8 cellular contexts compared by ENCODE assay signal in genomic region chr5:133610489-133611356, GRCh38. TPM values are rescaled to one million over a fixed set of nuclear protein-coding genes. Genes with fewer than 3 reads are reported as not detected.
DNase-seq lines count a peak whose midpoint lies in the region; ATAC-seq and TF ChIP-seq lines count a peak whose summit lies in the region.

No MANE protein-coding gene starts in this region.

- H3K27ac ChIP-seq in BLaER1 treated with 17β-estradiol and CSF1 and Interleukin-3, amounts not matched to agents 10 nM and 100 nM, result no peak overlapping the region
- H3K27ac ChIP-seq in GM23338 (ENCODE audit: low read depth) (no peak overlapping the region), Panc1 (ENCODE audit: low read length) (no peak overlapping the region)

- CTCF ChIA-PET in Panc1 (lab: Charles Lee), result interaction anchor here (0.6 kb wide), 1 partner anchor 187 kb away, joined by 3 read pairs; no protein-coding TSS in a partner anchor

- peaks cover 15 to 23% (median 19%) of the 10 kb centered on the region in 10 experiments for H3K4me1 ChIP-seq in BLaER1 treated with 17β-estradiol and CSF1 and Interleukin-3, amounts not matched to agents 10 nM and 100 nM
- H3K4me1 ChIP-seq in GM23338 (ENCODE audit: insufficient read depth) (peaks cover 6% of the 10 kb centered on the region; the same call in 1 of the 2 replicates), Panc1 (ENCODE audit: control insufficient read depth, insufficient read depth, low read length) (peaks cover 8% of the 10 kb centered on the region)

- no TSS peak for BruUV-seq in Panc1 (replicated peaks; lab: Mats Ljungman, UMichigan)

- H3K27ac Mint-ChIP-seq in GM23338, result no peak overlapping the region

- H3F3A ChIP-seq in GM23338 (replicated peaks; ENCODE audit: low read depth), result no peaks in the 10 kb centered on the region

- H3K4me3 Mint-ChIP-seq in GM23338, result peak overlapping the region; percentile 74

- H3K9me3 Mint-ChIP-seq in GM23338, result no peaks in the 10 kb centered on the region; the same call in 2 of the 3 replicates

- peaks cover 49% of the 10 kb centered on the region for H3K27me3 Mint-ChIP-seq in GM23338 (ENCODE audit: insufficient read depth, low read depth, poor library complexity)

- peak overlapping the region; percentile 95 for H2AFZ ChIP-seq in GM23338

- POLR2A ChIA-PET in Panc1 (lab: Charles Lee), result interaction anchor here (0.5 kb wide), 1 partner anchor 193 kb away, joined by 4 read pairs; no protein-coding TSS in a partner anchor

- H3K4me2 ChIP-seq in BLaER1 treated with 17β-estradiol and CSF1 and Interleukin-3, amounts not matched to agents 10 nM and 100 nM, result peak overlapping the region; percentile 79 to 99 (median 95)
- H3K4me2 ChIP-seq in GM23338, result peak overlapping the region; percentile 89

- no peaks in the 10 kb centered on the region for H3K9me3 ChIP-seq in BLaER1 treated with 17β-estradiol and CSF1 and Interleukin-3, amounts not matched to agents 10 nM and 100 nM (replicated peaks in 1 of 11)
- H3K9me3 ChIP-seq in Panc1 (ENCODE audit: control insufficient read depth, insufficient read depth, low read depth, low read length), result no peaks in the 10 kb centered on the region

- H3K4me1 Mint-ChIP-seq in GM23338, result peaks cover 15% of the 10 kb centered on the region

- ATAC-seq in GM23338 (peak; percentile 85), Panc1 (peak; percentile 94), GM18858 (IDR thresholded peaks at IDR 0.05; ENCODE audit: unreplicated experiment) (no peak), GM18870 (IDR thresholded peaks at IDR 0.05; ENCODE audit: unreplicated experiment) (no peak)

- TF ChIP-seq CTCF in GM23338 (conservative IDR thresholded peaks at IDR 0.05; ENCODE audit: low read depth in 2 of 2) (peak; percentile 41 to 64), Panc1 (IDR thresholded peaks at IDR 0.05) (peak; percentile 85), cardiac fibroblast (IDR thresholded peaks at IDR 0.05; ENCODE audit: low read depth, low read length) (peak; percentile 46)

- H3K36me3 ChIP-seq in BLaER1 treated with 17β-estradiol and CSF1 and Interleukin-3, amounts not matched to agents 10 nM and 100 nM, result no peaks in the 10 kb centered on the region
- H3K36me3 ChIP-seq in GM23338 (ENCODE audit: insufficient read depth), result no peaks in the 10 kb centered on the region
- H3K36me3 ChIP-seq in Panc1 (ENCODE audit: control insufficient read depth, insufficient read depth, low read length), result no peaks in the 10 kb centered on the region

- H3K36me3 Mint-ChIP-seq in GM23338 (ENCODE audit: low read depth), result no peaks in the 10 kb centered on the region; the same call in 2 of the 3 replicates

- peak overlapping the region in 1 of 11 experiments; percentile 30; a peak in 1 of 22 replicates for H3K9ac ChIP-seq in BLaER1 treated with 17β-estradiol and CSF1 and Interleukin-3, amounts not matched to agents 10 nM and 100 nM

- H3K9me2 ChIP-seq in GM23338 (ENCODE audit: insufficient read depth), result no peaks in the 10 kb centered on the region

- intact Hi-C loops in Panc1 (cut with micrococcal nuclease; ENCODE audit: unreplicated experiment), result loop anchor here (5.0 kb wide), 2 partner anchors 188 to 498 kb away; no protein-coding TSS in a partner anchor

- DNase-seq in GM23338 (ENCODE audit: low spot score) (peak; percentile 91), Panc1 (ENCODE audit: low read depth, low spot score) (no peak), cardiac fibroblast (ENCODE audit: low read depth in 2 of 2) (peak; percentile 28 to 33), iris pigment epithelial cell (ENCODE audit: low read depth) (peak; percentile 38)
- DNase-seq in stimulated activated CD4-positive, alpha-beta T cell treated with anti-CD3 and anti-CD28 coated beads, Interleukin-15, amount 100 ng/mL, for 24 hours, result peak; percentile 67

- no peaks in the 10 kb centered on the region for H3K79me2 ChIP-seq in GM23338 (replicated peaks; ENCODE audit: insufficient read depth)

- peak overlapping the region; percentile 48 to 70 (median 60) for H3K4me3 ChIP-seq in BLaER1 treated with 17β-estradiol and CSF1 and Interleukin-3, amounts not matched to agents 10 nM and 100 nM
- H3K4me3 ChIP-seq in GM23338 (peak overlapping the region; percentile 73), Panc1 (ENCODE audit: low read depth in 2 of 2, low read length in 2 of 2) (peak overlapping the region; percentile 20 to 40; a peak in 3 of 4 replicates), cardiac fibroblast (replicated peaks in 1 of 2; ENCODE audit: low read depth in 2 of 2, low read length in 2 of 2) (no peak overlapping the region)

- peaks cover 0 to 32% (median 19%) of the 10 kb centered on the region in 11 experiments; a peak in 15 of 22 replicates for H4K20me1 ChIP-seq in BLaER1 treated with 17β-estradiol and CSF1 and Interleukin-3, amounts not matched to agents 10 nM and 100 nM
- H4K20me1 ChIP-seq in GM23338 (replicated peaks; ENCODE audit: insufficient read depth), result no peaks in the 10 kb centered on the region

- peaks cover 63 to 83% (median 75%) of the 10 kb centered on the region in 11 experiments for H3K27me3 ChIP-seq in BLaER1 treated with 17β-estradiol and CSF1 and Interleukin-3, amounts not matched to agents 10 nM and 100 nM
- H3K27me3 ChIP-seq in GM23338 (ENCODE audit: insufficient read depth) (peaks cover 69% of the 10 kb centered on the region), Panc1 (ENCODE audit: control insufficient read depth, insufficient read depth, low read length) (peaks cover 53% of the 10 kb centered on the region)

- in situ Hi-C loops in Panc1 (cut with HindIII; ENCODE audit: low pct_unique_long_range_greater_than_20kb, low sequenced_read_pairs), result no loop called here

TF ChIP-seq in GM23338, 12 proteins besides CTCF, POLR2A, EP300 and RAD21:
- TF ChIP-seq JUNB (IDR thresholded peaks at IDR 0.05; ENCODE audit: unreplicated experiment) (no peak), CREB1 (CRISPR knock-in tag; IDR thresholded peaks at IDR 0.05; ENCODE audit: low read depth) (0 out of 2 replicates have a peak, but pooled peaks have one; percentile 7), NANOG (IDR thresholded peaks at IDR 0.05; ENCODE audit: borderline replicate concordance) (no peak), ZNF331 (CRISPR knock-in tag; IDR thresholded peaks at IDR 0.05; ENCODE audit: low read depth) (no peak), EZH2 (IDR thresholded peaks at IDR 0.05; ENCODE audit: low read depth, unreplicated experiment) (no peak)
- TF ChIP-seq, protein P1, sequence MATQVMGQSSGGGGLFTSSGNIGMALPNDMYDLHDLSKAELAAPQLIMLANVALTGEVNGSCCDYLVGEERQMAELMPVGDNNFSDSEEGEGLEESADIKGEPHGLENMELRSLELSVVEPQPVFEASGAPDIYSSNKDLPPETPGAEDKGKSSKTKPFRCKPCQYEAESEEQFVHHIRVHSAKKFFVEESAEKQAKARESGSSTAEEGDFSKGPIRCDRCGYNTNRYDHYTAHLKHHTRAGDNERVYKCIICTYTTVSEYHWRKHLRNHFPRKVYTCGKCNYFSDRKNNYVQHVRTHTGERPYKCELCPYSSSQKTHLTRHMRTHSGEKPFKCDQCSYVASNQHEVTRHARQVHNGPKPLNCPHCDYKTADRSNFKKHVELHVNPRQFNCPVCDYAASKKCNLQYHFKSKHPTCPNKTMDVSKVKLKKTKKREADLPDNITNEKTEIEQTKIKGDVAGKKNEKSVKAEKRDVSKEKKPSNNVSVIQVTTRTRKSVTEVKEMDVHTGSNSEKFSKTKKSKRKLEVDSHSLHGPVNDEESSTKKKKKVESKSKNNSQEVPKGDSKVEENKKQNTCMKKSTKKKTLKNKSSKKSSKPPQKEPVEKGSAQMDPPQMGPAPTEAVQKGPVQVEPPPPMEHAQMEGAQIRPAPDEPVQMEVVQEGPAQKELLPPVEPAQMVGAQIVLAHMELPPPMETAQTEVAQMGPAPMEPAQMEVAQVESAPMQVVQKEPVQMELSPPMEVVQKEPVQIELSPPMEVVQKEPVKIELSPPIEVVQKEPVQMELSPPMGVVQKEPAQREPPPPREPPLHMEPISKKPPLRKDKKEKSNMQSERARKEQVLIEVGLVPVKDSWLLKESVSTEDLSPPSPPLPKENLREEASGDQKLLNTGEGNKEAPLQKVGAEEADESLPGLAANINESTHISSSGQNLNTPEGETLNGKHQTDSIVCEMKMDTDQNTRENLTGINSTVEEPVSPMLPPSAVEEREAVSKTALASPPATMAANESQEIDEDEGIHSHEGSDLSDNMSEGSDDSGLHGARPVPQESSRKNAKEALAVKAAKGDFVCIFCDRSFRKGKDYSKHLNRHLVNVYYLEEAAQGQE (IDR thresholded peaks at IDR 0.05; ENCODE audit: unreplicated experiment), result peak; percentile 77
- TF ChIP-seq, protein P2, sequence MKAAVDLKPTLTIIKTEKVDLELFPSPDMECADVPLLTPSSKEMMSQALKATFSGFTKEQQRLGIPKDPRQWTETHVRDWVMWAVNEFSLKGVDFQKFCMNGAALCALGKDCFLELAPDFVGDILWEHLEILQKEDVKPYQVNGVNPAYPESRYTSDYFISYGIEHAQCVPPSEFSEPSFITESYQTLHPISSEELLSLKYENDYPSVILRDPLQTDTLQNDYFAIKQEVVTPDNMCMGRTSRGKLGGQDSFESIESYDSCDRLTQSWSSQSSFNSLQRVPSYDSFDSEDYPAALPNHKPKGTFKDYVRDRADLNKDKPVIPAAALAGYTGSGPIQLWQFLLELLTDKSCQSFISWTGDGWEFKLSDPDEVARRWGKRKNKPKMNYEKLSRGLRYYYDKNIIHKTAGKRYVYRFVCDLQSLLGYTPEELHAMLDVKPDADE (IDR thresholded peaks at IDR 0.05), result no peak

RNA-seq across cellular contexts. Expression of gene FSTL4, which starts 1.6 kb away (rescaled TPM):
- 1.4 and 2.2 TPM in 2 replicates for total RNA-seq in GM23338 (2014; rRNA removed; shearing (Covaris generic))
- 1.4 and 2.8 TPM in 2 replicates for polyA plus RNA-seq in GM23338 (2016; fragmentation: Nextera tagmentation; extraction: Ambion mirVana)
- total RNA-seq in Panc1 (2021; ENCODE audit: unreplicated experiment), result 0.18 TPM
- polyA plus RNA-seq in Panc1 (2012; ENCODE audit: insufficient read length), result 0.10 TPM

Comparison
In these comparisons a context has a peak if more than half of its experiments do, and no peak if none do; other contexts are left out.
1. H3K4me3 ChIP-seq: peak in BLaER1 treated with 17β-estradiol and CSF1 and Interleukin-3, amounts not matched to agents 10 nM and 100 nM (10 of 10), GM23338 (single experiment) and Panc1 (2 of 2); none in cardiac fibroblast (0 of 2).
2. ATAC-seq: peak in GM23338 (single experiment) and Panc1 (single experiment); none in GM18858 (single experiment) and GM18870 (single experiment).
3. Peak in every context shown above with its lines, with median percentiles within 50 percentile points of each other: CTCF ChIP-seq.